8 cellular contexts compared by ENCODE assay signal in the genomic region with DNA sequence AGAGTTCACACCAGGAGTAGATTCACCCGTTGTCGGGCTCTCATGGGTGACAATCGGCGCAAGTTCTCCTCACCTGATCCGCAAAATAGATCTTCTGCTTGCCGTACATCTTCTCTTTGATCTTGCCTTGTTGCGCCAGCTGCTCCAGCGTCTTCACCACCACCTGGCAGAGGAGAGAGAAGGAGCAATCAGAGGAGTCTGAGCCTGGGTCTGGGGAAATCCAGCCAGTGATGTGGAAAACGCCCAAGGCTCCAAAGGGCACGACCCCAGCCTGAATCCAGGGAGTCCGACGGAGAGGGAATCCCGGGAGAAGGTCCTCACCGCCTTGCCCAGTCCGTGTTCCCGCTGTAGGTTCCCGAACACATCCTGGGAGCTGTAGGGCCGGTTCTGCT. TPM values are rescaled to one million over a fixed set of nuclear protein-coding genes. Genes with fewer than 3 reads are reported as not detected.
A peak's percentile ranks its signal among the peaks of the same experiment; 100 is the strongest.
DNase-seq lines count a peak whose midpoint lies in the region; ATAC-seq, FAIRE-seq and TF ChIP-seq lines count a peak whose summit lies in the region.

No MANE protein-coding gene starts in this region.

- peak; percentile 39 for DNase-seq in OCI-LY7 (ENCODE audit: low spot score)
- no peak for DNase-seq in endothelial cell (ENCODE audit: low spot score)
- DNase-seq in pancreas = no peak
- DNase-seq in epidermal melanocyte (ENCODE audit: insufficient read length, low spot score) = no peak
- no peak for DNase-seq in retina
- no peak for DNase-seq in OCI-M2 (lab: John Stamatoyannopoulos, UW; ENCODE audit: unreplicated experiment)

- H3K27me3 Mint-ChIP-seq in endothelial cell (ENCODE audit: unreplicated experiment) = peaks cover 12% of the 10 kb centered on the region

- peak overlapping the region; percentile 97 for H3K4me2 ChIP-seq in OCI-LY7 (ENCODE audit: low read length)

- FAIRE-seq in pancreas (lab: Jason Lieb, UNC) = no peak

- peaks cover 31% of the 10 kb centered on the region for H3K4me1 Mint-ChIP-seq in endothelial cell (ENCODE audit: unreplicated experiment)

- H3K9me3 ChIP-seq in OCI-LY7 (ENCODE audit: low read length) = no peaks in the 10 kb centered on the region
- H3K9me3 ChIP-seq in pancreas = no peaks in the 10 kb centered on the region

- H2AFZ ChIP-seq in OCI-LY7 (ENCODE audit: low read length) = peak overlapping the region; percentile 10; the same call in 1 of the 2 replicates

- no peaks in the 10 kb centered on the region for H3K9me3 Mint-ChIP-seq in endothelial cell (ENCODE audit: unreplicated experiment)

- POLR2A ChIA-PET in OCI-LY7 (lab: Charles Lee) = interaction anchor here (0.9 to 2.8 kb wide), 6 partner anchors 11 to 162 kb away, joined by 4 to 12 read pairs (median 6); a partner anchor contains a TSS

- H4K20me1 ChIP-seq in OCI-LY7 (ENCODE audit: insufficient read depth, low read length) = peaks cover 4% of the 10 kb centered on the region; the same call in 1 of the 2 replicates

- intact Hi-C loops in OCI-LY7 (cut with micrococcal nuclease; ENCODE audit: unreplicated experiment) = loop anchor here (2.0 to 10.0 kb wide), 2 partner anchors 28 to 248 kb away; a partner anchor contains a TSS
- intact Hi-C loops in pancreas (cut with DNase I) = no loop called here

- CTCF ChIA-PET in OCI-LY7 (lab: Charles Lee; ENCODE audit: unreplicated experiment) = interaction anchor here (1.5 to 2.3 kb wide), 2 partner anchors 10 to 104 kb away, joined by 8 to 9 read pairs; a partner anchor contains a TSS

- H3K4me1 ChIP-seq in OCI-LY7 (ENCODE audit: insufficient read depth, low read length, poor library complexity, severe bottlenecking) (peaks cover 48% of the 10 kb centered on the region), pancreas (peaks cover 0 to 15% (median 6%) of the 10 kb centered on the region in 3 donors)

- ATAC-seq in GM18907 (IDR thresholded peaks at IDR 0.05; ENCODE audit: unreplicated experiment) = peak; percentile 3
- peak in 2 of 4 donors; percentile 4 to 5 for ATAC-seq in pancreas
- no peak for ATAC-seq in HG02938 (IDR thresholded peaks at IDR 0.05; ENCODE audit: unreplicated experiment)

- no peaks in the 10 kb centered on the region for H3K9me2 ChIP-seq in OCI-LY7 (ENCODE audit: insufficient read depth, low read length)

- no peaks in the 10 kb centered on the region for H3K27me3 ChIP-seq in pancreas

- peaks cover 78% of the 10 kb centered on the region for H3K36me3 ChIP-seq in OCI-LY7 (ENCODE audit: insufficient read depth, low read length)
- H3K36me3 ChIP-seq in pancreas = peaks cover 3 to 30% (median 19%) of the 10 kb centered on the region in 3 donors

- TF ChIP-seq CTCF in OCI-LY7 (conservative IDR thresholded peaks at IDR 0.05; ENCODE audit: low read length) = no peak
- no peak for TF ChIP-seq CTCF in endothelial cell (IDR thresholded peaks at IDR 0.05; ENCODE audit: unreplicated experiment)
- TF ChIP-seq CTCF in pancreas (IDR thresholded peaks at IDR 0.05) = no peak

- WGBS in pancreas, 2 donors = 6 to 9% methylated on average over 17 to 18 of the region's 18 CpGs

- peak overlapping the region; percentile 98 for H3K4me3 Mint-ChIP-seq in endothelial cell (ENCODE audit: unreplicated experiment)

- peaks cover 21% of the 10 kb centered on the region for H3K79me2 ChIP-seq in OCI-LY7 (ENCODE audit: insufficient read depth, low read depth, low read length)

- H3K27ac Mint-ChIP-seq in endothelial cell (ENCODE audit: unreplicated experiment) = peak overlapping the region; percentile 62

- peaks cover 28% of the 10 kb centered on the region for H3K36me3 Mint-ChIP-seq in endothelial cell (ENCODE audit: low read depth, unreplicated experiment)

- BruUV-seq in OCI-LY7 (replicated peaks; lab: Mats Ljungman, UMichigan) = no TSS peak

- H3K4me3 ChIP-seq in OCI-LY7 (ENCODE audit: low read depth, low read length, poor library complexity, severe bottlenecking) (peak overlapping the region; percentile 84), pancreas (peak overlapping the region; percentile 31 to 62 (median 44))

- H3K27ac ChIP-seq in OCI-LY7 (ENCODE audit: low read depth, low read length, poor library complexity, severe bottlenecking) (peak overlapping the region; percentile 93), pancreas (peak overlapping the region in 3 of 4 donors; percentile 20 to 74 (median 64))

RNA-seq across cellular contexts. Expression of a gene that starts 0.4 kb away (rescaled TPM):
- 27.3 and 40.5 TPM in 2 replicates for total RNA-seq in OCI-LY7 (2014; rRNA removed; shearing (Covaris generic))
- total RNA-seq in OCI-LY7 (2022) = 33.3 and 36.4 TPM in 2 replicates
- total RNA-seq in endothelial cell (ENCODE audit: unreplicated experiment) = 8.0 TPM
- 1 to 10 TPM; 1.0 to 2.7 (median 2.0) TPM for total RNA-seq in pancreas
- 1 to 10 TPM; 3.9 to 7.0 TPM for polyA plus RNA-seq in pancreas

RNA-seq across cellular contexts. Expression of a gene that starts 10.2 kb away (rescaled TPM):
- total RNA-seq in OCI-LY7 (2014; rRNA removed; shearing (Covaris generic)) = 31.6 and 33.6 TPM in 2 replicates
- total RNA-seq in OCI-LY7 (2022) (51.2 and 53.5 TPM in 2 replicates), endothelial cell (ENCODE audit: unreplicated experiment) (45.9 TPM), pancreas (10 to 100 TPM; 18.6 to 26.7 (median 22.9) TPM)
- polyA plus RNA-seq in pancreas = 10 to 100 TPM; 31.9 to 44.5 TPM

RNA-seq across cellular contexts. Expression of a gene that starts 15.2 kb away (rescaled TPM):
- 32.6 and 42.9 TPM in 2 replicates for total RNA-seq in OCI-LY7 (2014; rRNA removed; shearing (Covaris generic))
- total RNA-seq in OCI-LY7 (2022) = 123 and 125 TPM in 2 replicates
- 66.3 TPM for total RNA-seq in endothelial cell (ENCODE audit: unreplicated experiment)
- 10 to 100 TPM; 32.3 to 63.5 (median 52.3) TPM for total RNA-seq in pancreas
- polyA plus RNA-seq in pancreas = 100 to 1,000 TPM; 135 to 152 TPM

RNA-seq across cellular contexts. Expression of a gene that starts 24.4 kb away (rescaled TPM):
- 1.1 and 2.5 TPM in 2 replicates for total RNA-seq in OCI-LY7 (2014; rRNA removed; shearing (Covaris generic))
- 2.1 and 2.2 TPM in 2 replicates for total RNA-seq in OCI-LY7 (2022)
- total RNA-seq in endothelial cell (ENCODE audit: unreplicated experiment) = 0.64 TPM
- total RNA-seq in pancreas = 1 to 10 TPM in 2 of 6 donors, under 1 TPM in 4; 0.32 to 1.3 (median 0.74) TPM
- 1 to 10 TPM; 3.5 TPM for polyA plus RNA-seq in pancreas

RNA-seq across cellular contexts. Expression of a gene that starts 32.0 kb away (rescaled TPM):
- 33.5 and 34.1 TPM in 2 replicates for total RNA-seq in OCI-LY7 (2014; rRNA removed; shearing (Covaris generic))
- total RNA-seq in OCI-LY7 (2022) (50.5 and 54.5 TPM in 2 replicates), endothelial cell (ENCODE audit: unreplicated experiment) (92.1 TPM), pancreas (10 to 100 TPM; 39.3 to 78.0 (median 47.0) TPM)
- polyA plus RNA-seq in pancreas = 10 to 100 TPM; 28.8 to 35.5 TPM
